Comparison of ENCODE assay signal across 8 cellular contexts in genomic region chr17:58417300-58418092, GRCh38. TPM values are rescaled to one million over a fixed set of nuclear protein-coding genes. Genes with fewer than 3 reads are reported as not detected.
DNase-seq lines count a peak whose midpoint lies in the region; ATAC-seq and TF ChIP-seq lines count a peak whose summit lies in the region.

TSS of gene RNF43 (minus strand) at chr17:58417534. CDS start at chr17:58415577, 1,957 bp downstream.

- H3K27ac ChIP-seq in GM23338 (ENCODE audit: low read depth) (no peak within 1 kb of the TSS; the same call in 1 of the 2 replicates), Karpas-422 (ENCODE audit: low read length) (no peak within 1 kb of the TSS)

- no peaks in the 10 kb centered on the region for H4K20me1 ChIP-seq in GM23338 (replicated peaks; ENCODE audit: insufficient read depth)
- H4K20me1 ChIP-seq in Karpas-422 (ENCODE audit: insufficient read depth, low read depth, low read length), result no peaks in the 10 kb centered on the region

- H3K9me3 Mint-ChIP-seq in GM23338 (no peaks in the 10 kb centered on the region), nephron progenitor cell (no peaks in the 10 kb centered on the region)
- no peaks in the 10 kb centered on the region for H3K9me3 Mint-ChIP-seq in activated T-helper 17 cell treated with anti-CD3 and anti-CD28 coated beads, Interleukin-2, amount 50 U/mL, for 72 hours

- H3K27me3 Mint-ChIP-seq in GM23338 (ENCODE audit: insufficient read depth, low read depth, poor library complexity) (no peaks in the 10 kb centered on the region), nephron progenitor cell (ENCODE audit: low read depth, poor library complexity) (peaks cover 2% of the 10 kb centered on the region)
- H3K27me3 Mint-ChIP-seq in activated T-helper 17 cell treated with anti-CD3 and anti-CD28 coated beads, Interleukin-2, amount 50 U/mL, for 72 hours, result no peaks in the 10 kb centered on the region

- no peaks in the 10 kb centered on the region for H3K9me3 ChIP-seq in Karpas-422 (ENCODE audit: low read length)

- no peaks in the 10 kb centered on the region for H3K36me3 ChIP-seq in GM23338 (ENCODE audit: insufficient read depth)
- H3K36me3 ChIP-seq in Karpas-422 (ENCODE audit: insufficient read depth, low read length), result no peaks in the 10 kb centered on the region

- no peaks in the 10 kb centered on the region for H3K27me3 ChIP-seq in GM23338 (ENCODE audit: insufficient read depth)
- H3K27me3 ChIP-seq in Karpas-422 (ENCODE audit: low read length), result no peaks in the 10 kb centered on the region

- no peaks in the 10 kb centered on the region for H3K9me2 ChIP-seq in GM23338 (ENCODE audit: insufficient read depth)
- H3K9me2 ChIP-seq in Karpas-422 (replicated peaks; ENCODE audit: insufficient read depth, low read length), result no peaks in the 10 kb centered on the region

- H3K4me3 Mint-ChIP-seq in GM23338 (peak within 1 kb of the TSS; percentile 74), nephron progenitor cell (peak within 1 kb of the TSS; percentile 86)
- peak within 1 kb of the TSS; percentile 26 for H3K4me3 Mint-ChIP-seq in activated T-helper 17 cell treated with anti-CD3 and anti-CD28 coated beads, Interleukin-2, amount 50 U/mL, for 72 hours

- peak within 1 kb of the TSS; percentile 44 for H3K9ac ChIP-seq in Karpas-422 (ENCODE audit: low read length)

- H3K27ac Mint-ChIP-seq in GM23338, result peak within 1 kb of the TSS; percentile 75
- peak within 1 kb of the TSS; percentile 11 for H3K27ac Mint-ChIP-seq in activated T-helper 17 cell treated with anti-CD3 and anti-CD28 coated beads, Interleukin-2, amount 50 U/mL, for 72 hours
- no peak within 1 kb of the TSS for H3K27ac Mint-ChIP-seq in nephron progenitor cell

- TF ChIP-seq CTCF in GM23338 (conservative IDR thresholded peaks at IDR 0.05; ENCODE audit: low read depth in 2 of 2) (peak; percentile 76 to 84), fibroblast of the aortic adventitia (IDR thresholded peaks at IDR 0.05; ENCODE audit: insufficient read depth, low read length) (peak; percentile 95), nephron progenitor cell (IDR thresholded peaks at IDR 0.05) (peak; percentile 61)

- ATAC-seq in GM23338, result peak; percentile 99
- ATAC-seq in activated T-helper 17 cell treated with anti-CD3 and anti-CD28 coated beads, Interleukin-2, amount 50 U/mL, for 72 hours (replicated peaks), result peak; percentile 100
- ATAC-seq in stimulated activated naive CD8-positive, alpha-beta T cell treated with anti-CD3 and anti-CD28 coated beads, Interleukin-15, Interleukin-2, amounts not matched to agents 100 U/mL and 50 U/mL, for 24 hours, result peak; percentile 99

- H3K4me3 ChIP-seq in GM23338 (peak within 1 kb of the TSS; percentile 51), Karpas-422 (ENCODE audit: low read length) (peak within 1 kb of the TSS; percentile 50), fibroblast of the aortic adventitia (ENCODE audit: low read depth, low read length) (peak within 1 kb of the TSS; percentile 62)

- H3K4me2 ChIP-seq in GM23338, result peak within 1 kb of the TSS; percentile 71
- H3K4me2 ChIP-seq in Karpas-422 (ENCODE audit: low read depth, low read length, poor library complexity, severe bottlenecking), result peak within 1 kb of the TSS; percentile 65

- peak; percentile 99 for DNase-seq in ELF-1 (ENCODE audit: low read depth, low spot score)
- DNase-seq in GM23338 (ENCODE audit: low spot score), result peak; percentile 98
- peak; percentile 95 for DNase-seq in Karpas-422
- DNase-seq in RPMI7951 (ENCODE audit: low read depth), result peak; percentile 78
- DNase-seq in fibroblast of the aortic adventitia (ENCODE audit: low read depth), result peak; percentile 82
- DNase-seq in nephron progenitor cell, result peak; percentile 83
- DNase-seq in stimulated activated naive CD8-positive, alpha-beta T cell treated with anti-CD3 and anti-CD28 coated beads, Interleukin-15, Interleukin-2, amounts not matched to agents 100 U/mL and 50 U/mL, for 24 hours, result peak; percentile 86

- H3K79me2 ChIP-seq in GM23338 (replicated peaks; ENCODE audit: insufficient read depth), result no peaks in the 10 kb centered on the region
- no peaks in the 10 kb centered on the region for H3K79me2 ChIP-seq in Karpas-422 (ENCODE audit: low read length)

- H3K4me1 Mint-ChIP-seq in GM23338 (peaks cover 26% of the 10 kb centered on the region), nephron progenitor cell (peaks cover 63% of the 10 kb centered on the region)
- peaks cover 7% of the 10 kb centered on the region for H3K4me1 Mint-ChIP-seq in activated T-helper 17 cell treated with anti-CD3 and anti-CD28 coated beads, Interleukin-2, amount 50 U/mL, for 72 hours

- H3K36me3 Mint-ChIP-seq in GM23338 (ENCODE audit: low read depth) (no peaks in the 10 kb centered on the region), nephron progenitor cell (ENCODE audit: low read depth) (no peaks in the 10 kb centered on the region)
- H3K36me3 Mint-ChIP-seq in activated T-helper 17 cell treated with anti-CD3 and anti-CD28 coated beads, Interleukin-2, amount 50 U/mL, for 72 hours (ENCODE audit: low read depth), result no peaks in the 10 kb centered on the region

- H3F3A ChIP-seq in GM23338 (replicated peaks; ENCODE audit: low read depth), result no peaks in the 10 kb centered on the region

- H2AFZ ChIP-seq in GM23338 (peak within 1 kb of the TSS; percentile 44; the same call in 1 of the 2 replicates), Karpas-422 (ENCODE audit: low read length) (peak within 1 kb of the TSS; percentile 82)

- H3K4me1 ChIP-seq in GM23338 (ENCODE audit: insufficient read depth) (peaks cover 11% of the 10 kb centered on the region), Karpas-422 (ENCODE audit: low read length) (peaks cover 19% of the 10 kb centered on the region)

TF ChIP-seq in GM23338, 12 proteins besides CTCF, POLR2A, EP300 and RAD21:
- no peak for TF ChIP-seq ZNF114 (CRISPR knock-in tag; IDR thresholded peaks at IDR 0.05)
- TF ChIP-seq NANOG (IDR thresholded peaks at IDR 0.05; ENCODE audit: borderline replicate concordance), result 0 out of 2 replicates have a peak, but pooled peaks have one; percentile 54
- TF ChIP-seq CREB1 (CRISPR knock-in tag; IDR thresholded peaks at IDR 0.05; ENCODE audit: low read depth), result peak; percentile 40; the same call in 1 of the 2 replicates
- TF ChIP-seq POLR2AphosphoS5 (IDR thresholded peaks at IDR 0.05; ENCODE audit: low read depth), result peak; percentile 73
TF ChIP-seq in GM23338: peak in this region for 3.

RNA-seq across cellular contexts. Expression of gene RNF43, which starts in this region (rescaled TPM):
- 0.62 and 2.2 TPM in 2 replicates for total RNA-seq in GM23338 (2014; rRNA removed; shearing (Covaris generic))
- polyA plus RNA-seq in GM23338 (2016; fragmentation: Nextera tagmentation; extraction: Ambion mirVana), result 0.58 and 0.66 TPM in 2 replicates
- not detected in 2 replicates for total RNA-seq in Karpas-422 (2014; rRNA removed; shearing (Covaris generic); ENCODE audit: low replicate concordance)
- 0.12 TPM in 1 of 2 replicates, not detected in the other for total RNA-seq in RPMI7951 (2014; rRNA removed; shearing (Covaris generic))
- total RNA-seq in activated T-helper 17 cell treated with anti-CD3 and anti-CD28 coated beads, Interleukin-2, amount 50 U/mL, for 72 hours, result under 1 TPM; 0.71 to 0.85 TPM
- under 0.01 and 0.49 TPM in 2 replicates for total RNA-seq in fibroblast of the aortic adventitia (ENCODE audit: low replicate concordance)

Comparison
In these comparisons a context has a peak if more than half of its experiments do, and no peak if none do; other contexts are left out.
1. Peak in DNase-seq, H3K4me3 ChIP-seq, H3K9ac ChIP-seq and H3K4me2 ChIP-seq in Karpas-422; RNA of the gene not detected or under 1 TPM.
2. Peak in DNase-seq in RPMI7951; RNA of the gene not detected or under 1 TPM.
3. Peak in ATAC-seq in activated T-helper 17 cell treated with anti-CD3 and anti-CD28 coated beads, Interleukin-2, amount 50 U/mL, for 72 hours; RNA of the gene not detected or under 1 TPM.
4. Peak in DNase-seq and H3K4me3 ChIP-seq in fibroblast of the aortic adventitia; RNA of the gene not detected or under 1 TPM.
5. H3K4me3 Mint-ChIP-seq: peak in every context shown above with its lines; median percentile 86 in nephron progenitor cell; 74 in GM23338; 26 in activated T-helper 17 cell treated with anti-CD3 and anti-CD28 coated beads, Interleukin-2, amount 50 U/mL, for 72 hours.